20 cellular contexts compared by ENCODE assay signal in the genomic region with DNA sequence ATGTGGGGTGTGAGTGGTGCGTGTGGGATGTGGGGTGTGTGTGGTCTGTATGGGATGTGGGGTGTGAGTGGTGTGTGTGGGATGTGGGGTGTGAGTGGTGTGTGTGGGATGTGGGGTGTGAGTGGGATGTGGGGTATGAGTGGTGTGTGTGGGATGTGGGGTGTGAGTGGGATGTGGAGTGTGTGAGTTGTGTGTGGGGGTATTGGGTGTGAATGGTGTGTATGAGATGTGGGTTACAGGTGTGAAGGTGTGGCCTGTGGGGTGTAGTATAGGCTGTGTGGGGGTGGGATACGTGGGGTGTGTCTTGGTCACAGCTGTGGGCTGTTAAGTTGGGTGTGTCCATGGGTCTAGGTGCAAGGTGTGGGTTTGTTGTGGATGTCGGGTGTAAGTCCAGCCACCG.
"Had no signal": no experiment of that assay in that cellular context is flagged by ENCODE, and none has a peak within 500 bp of the region (broad histone marks: within the 10 kb centered on the region; RNA-seq: fewer than 3 reads in every experiment).

No MANE protein-coding gene starts in this region.

- H3K27me3 ChIP-seq: ovary, right atrium auricular region, thyroid gland had no signal

- H3K36me3 Mint-ChIP-seq: stimulated activated effector memory CD8-positive, alpha-beta T cell treated with anti-CD3 and anti-CD28 coated beads, Interleukin-12 subunit alpha, Interleukin-12 subunit beta, amount 100 ng/mL, for 72 hours had no signal

- H3K4me1 Mint-ChIP-seq: memory B cell, naive B cell had no signal

- H3K4me3 ChIP-seq: esophagus muscularis mucosa, gastrocnemius medialis, heart right ventricle, left ventricle myocardium inferior, lower lobe of right lung, ovary, right atrium auricular region, suprapubic skin, thyroid gland had no signal

- H3K27ac Mint-ChIP-seq: memory B cell; naive B cell; stimulated activated effector memory CD8-positive, alpha-beta T cell treated with anti-CD3 and anti-CD28 coated beads, Interleukin-12 subunit alpha, Interleukin-12 subunit beta, amount 100 ng/mL, for 72 hours had no signal

- H3K4me3 Mint-ChIP-seq: memory B cell; naive B cell; stimulated activated effector memory CD8-positive, alpha-beta T cell treated with anti-CD3 and anti-CD28 coated beads, Interleukin-12 subunit alpha, Interleukin-12 subunit beta, amount 100 ng/mL, for 72 hours had no signal

- DNase-seq: effector memory CD4-positive, alpha-beta T cell; hypothalamus; left ventricle myocardium inferior; lower lobe of right lung; naive B cell; nucleus accumbens; stimulated activated CD4-positive, alpha-beta T cell treated with anti-CD3 and anti-CD28 coated beads, Interleukin-4, amount 100 ng/mL, for 1 hour; stimulated activated CD8-positive, alpha-beta memory T cell treated with anti-CD3 and anti-CD28 coated beads, Interleukin-4, amount 100 ng/mL, for 48 hours; stimulated activated naive CD8-positive, alpha-beta T cell treated with anti-CD3 and anti-CD28 coated beads, Interleukin-15, Interleukin-2, amounts not matched to agents 100 U/mL and 50 U/mL, for 24 hours had no signal

- H3K36me3 ChIP-seq: esophagus muscularis mucosa, gastrocnemius medialis, heart right ventricle, left ventricle myocardium inferior, lower lobe of right lung, ovary, right atrium auricular region, suprapubic skin, thyroid gland had no signal

- H3K9me3 Mint-ChIP-seq: stimulated activated effector memory CD8-positive, alpha-beta T cell treated with anti-CD3 and anti-CD28 coated beads, Interleukin-12 subunit alpha, Interleukin-12 subunit beta, amount 100 ng/mL, for 72 hours had no signal

- ATAC-seq: gastrocnemius medialis; heart right ventricle; left cardiac atrium; lower lobe of right lung; stimulated activated effector memory CD8-positive, alpha-beta T cell treated with anti-CD3 and anti-CD28 coated beads, Interleukin-12 subunit alpha, Interleukin-12 subunit beta, amount 100 ng/mL, for 72 hours; stimulated activated naive CD8-positive, alpha-beta T cell treated with anti-CD3 and anti-CD28 coated beads, Interleukin-15, Interleukin-2, amounts not matched to agents 100 U/mL and 50 U/mL, for 24 hours had no signal

- H3K9me3 ChIP-seq: esophagus muscularis mucosa, gastrocnemius medialis, heart right ventricle, left ventricle myocardium inferior, lower lobe of right lung, ovary, right atrium auricular region, suprapubic skin, thyroid gland had no signal

- H3K4me1 ChIP-seq: esophagus muscularis mucosa, gastrocnemius medialis, heart right ventricle, left ventricle myocardium inferior, lower lobe of right lung, right atrium auricular region had no signal

- H3K27ac ChIP-seq: epithelial cell of prostate, esophagus muscularis mucosa, gastrocnemius medialis, heart right ventricle, left ventricle myocardium inferior, lower lobe of right lung, ovary, right atrium auricular region, suprapubic skin, thyroid gland had no signal
